Comparison of ENCODE assay signal across 1 cellular context in the genomic region with DNA sequence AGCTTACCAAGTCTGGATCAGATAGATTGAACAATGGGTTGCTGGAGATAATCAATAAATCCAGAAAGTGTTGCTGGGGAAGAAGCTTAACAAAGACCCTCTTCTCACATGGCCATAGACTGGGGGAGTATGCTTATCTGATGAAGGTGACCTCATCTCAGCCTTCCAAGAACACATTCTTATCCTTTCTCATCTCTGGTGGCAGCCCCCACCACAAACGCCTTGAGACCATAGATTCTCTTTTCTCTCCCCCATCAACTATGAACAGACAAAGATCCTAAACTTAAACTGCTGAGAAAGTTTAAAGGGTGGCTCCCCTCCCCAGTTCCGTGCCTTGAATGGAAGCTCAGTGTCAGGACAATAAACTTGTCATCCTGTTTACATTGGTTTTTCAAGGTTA.
TF ChIP-seq lines count a peak whose summit lies in the region.

No MANE protein-coding gene starts in this region.

TF ChIP-seq in K562, 482 proteins besides CTCF, POLR2A, EP300 and RAD21 (continued from another document and continues in another):
- TF ChIP-seq, protein P1, sequence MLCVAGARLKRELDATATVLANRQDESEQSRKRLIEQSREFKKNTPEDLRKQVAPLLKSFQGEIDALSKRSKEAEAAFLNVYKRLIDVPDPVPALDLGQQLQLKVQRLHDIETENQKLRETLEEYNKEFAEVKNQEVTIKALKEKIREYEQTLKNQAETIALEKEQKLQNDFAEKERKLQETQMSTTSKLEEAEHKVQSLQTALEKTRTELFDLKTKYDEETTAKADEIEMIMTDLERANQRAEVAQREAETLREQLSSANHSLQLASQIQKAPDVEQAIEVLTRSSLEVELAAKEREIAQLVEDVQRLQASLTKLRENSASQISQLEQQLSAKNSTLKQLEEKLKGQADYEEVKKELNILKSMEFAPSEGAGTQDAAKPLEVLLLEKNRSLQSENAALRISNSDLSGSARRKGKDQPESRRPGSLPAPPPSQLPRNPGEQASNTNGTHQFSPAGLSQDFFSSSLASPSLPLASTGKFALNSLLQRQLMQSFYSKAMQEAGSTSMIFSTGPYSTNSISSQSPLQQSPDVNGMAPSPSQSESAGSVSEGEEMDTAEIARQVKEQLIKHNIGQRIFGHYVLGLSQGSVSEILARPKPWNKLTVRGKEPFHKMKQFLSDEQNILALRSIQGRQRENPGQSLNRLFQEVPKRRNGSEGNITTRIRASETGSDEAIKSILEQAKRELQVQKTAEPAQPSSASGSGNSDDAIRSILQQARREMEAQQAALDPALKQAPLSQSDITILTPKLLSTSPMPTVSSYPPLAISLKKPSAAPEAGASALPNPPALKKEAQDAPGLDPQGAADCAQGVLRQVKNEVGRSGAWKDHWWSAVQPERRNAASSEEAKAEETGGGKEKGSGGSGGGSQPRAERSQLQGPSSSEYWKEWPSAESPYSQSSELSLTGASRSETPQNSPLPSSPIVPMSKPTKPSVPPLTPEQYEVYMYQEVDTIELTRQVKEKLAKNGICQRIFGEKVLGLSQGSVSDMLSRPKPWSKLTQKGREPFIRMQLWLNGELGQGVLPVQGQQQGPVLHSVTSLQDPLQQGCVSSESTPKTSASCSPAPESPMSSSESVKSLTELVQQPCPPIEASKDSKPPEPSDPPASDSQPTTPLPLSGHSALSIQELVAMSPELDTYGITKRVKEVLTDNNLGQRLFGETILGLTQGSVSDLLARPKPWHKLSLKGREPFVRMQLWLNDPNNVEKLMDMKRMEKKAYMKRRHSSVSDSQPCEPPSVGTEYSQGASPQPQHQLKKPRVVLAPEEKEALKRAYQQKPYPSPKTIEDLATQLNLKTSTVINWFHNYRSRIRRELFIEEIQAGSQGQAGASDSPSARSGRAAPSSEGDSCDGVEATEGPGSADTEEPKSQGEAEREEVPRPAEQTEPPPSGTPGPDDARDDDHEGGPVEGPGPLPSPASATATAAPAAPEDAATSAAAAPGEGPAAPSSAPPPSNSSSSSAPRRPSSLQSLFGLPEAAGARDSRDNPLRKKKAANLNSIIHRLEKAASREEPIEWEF (CRISPR knock-in tag; IDR thresholded peaks at IDR 0.05), result 0 out of 2 replicates have a peak, but pooled peaks have one; percentile 54
- TF ChIP-seq FOXJ2 (tag; IDR thresholded peaks at IDR 0.05), result 0 out of 2 replicates have a peak, but pooled peaks have one; percentile 42
- TF ChIP-seq ETS2 (tag; IDR thresholded peaks at IDR 0.05; ENCODE audit: borderline replicate concordance, poor library complexity, severe bottlenecking), result no peak
- peak; percentile 41; a peak in 3 of 4 replicates for TF ChIP-seq TRIM24 (IDR thresholded peaks at IDR 0.05)
- peak; percentile 20 for TF ChIP-seq ZNF316 (IDR thresholded peaks at IDR 0.05)
- TF ChIP-seq ZNF589 (CRISPR knock-in tag; IDR thresholded peaks at IDR 0.05; ENCODE audit: low read depth), result 0 out of 2 replicates have a peak, but pooled peaks have one; percentile 33
- TF ChIP-seq ATF2 (CRISPR knock-in tag; IDR thresholded peaks at IDR 0.05), result no peak
- TF ChIP-seq SMARCA5 (IDR thresholded peaks at IDR 0.05), result no peak
- TF ChIP-seq CBFA2T3 (IDR thresholded peaks at IDR 0.05), result peak; percentile 84
- TF ChIP-seq, protein P2, sequence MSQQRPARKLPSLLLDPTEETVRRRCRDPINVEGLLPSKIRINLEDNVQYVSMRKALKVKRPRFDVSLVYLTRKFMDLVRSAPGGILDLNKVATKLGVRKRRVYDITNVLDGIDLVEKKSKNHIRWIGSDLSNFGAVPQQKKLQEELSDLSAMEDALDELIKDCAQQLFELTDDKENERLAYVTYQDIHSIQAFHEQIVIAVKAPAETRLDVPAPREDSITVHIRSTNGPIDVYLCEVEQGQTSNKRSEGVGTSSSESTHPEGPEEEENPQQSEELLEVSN (IDR thresholded peaks at IDR 0.05; ENCODE audit: borderline replicate concordance in 1 of 2, extremely low read depth in 1 of 2, insufficient read depth in 1 of 2, insufficient read length in 1 of 2, low read depth in 1 of 2, low read length in 1 of 2, poor library complexity in 1 of 2, severe bottlenecking in 1 of 2), result no peak
- TF ChIP-seq, protein P3, sequence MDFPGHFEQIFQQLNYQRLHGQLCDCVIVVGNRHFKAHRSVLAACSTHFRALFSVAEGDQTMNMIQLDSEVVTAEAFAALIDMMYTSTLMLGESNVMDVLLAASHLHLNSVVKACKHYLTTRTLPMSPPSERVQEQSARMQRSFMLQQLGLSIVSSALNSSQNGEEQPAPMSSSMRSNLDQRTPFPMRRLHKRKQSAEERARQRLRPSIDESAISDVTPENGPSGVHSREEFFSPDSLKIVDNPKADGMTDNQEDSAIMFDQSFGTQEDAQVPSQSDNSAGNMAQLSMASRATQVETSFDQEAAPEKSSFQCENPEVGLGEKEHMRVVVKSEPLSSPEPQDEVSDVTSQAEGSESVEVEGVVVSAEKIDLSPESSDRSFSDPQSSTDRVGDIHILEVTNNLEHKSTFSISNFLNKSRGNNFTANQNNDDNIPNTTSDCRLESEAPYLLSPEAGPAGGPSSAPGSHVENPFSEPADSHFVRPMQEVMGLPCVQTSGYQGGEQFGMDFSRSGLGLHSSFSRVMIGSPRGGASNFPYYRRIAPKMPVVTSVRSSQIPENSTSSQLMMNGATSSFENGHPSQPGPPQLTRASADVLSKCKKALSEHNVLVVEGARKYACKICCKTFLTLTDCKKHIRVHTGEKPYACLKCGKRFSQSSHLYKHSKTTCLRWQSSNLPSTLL (IDR thresholded peaks at IDR 0.05), result no peak
- peak; percentile 92 for TF ChIP-seq DPF2 (IDR thresholded peaks at IDR 0.05)
- TF ChIP-seq STAT5A (IDR thresholded peaks at IDR 0.05; ENCODE audit: borderline replicate concordance, low read length), result peak; percentile 89
- TF ChIP-seq, protein P4, sequence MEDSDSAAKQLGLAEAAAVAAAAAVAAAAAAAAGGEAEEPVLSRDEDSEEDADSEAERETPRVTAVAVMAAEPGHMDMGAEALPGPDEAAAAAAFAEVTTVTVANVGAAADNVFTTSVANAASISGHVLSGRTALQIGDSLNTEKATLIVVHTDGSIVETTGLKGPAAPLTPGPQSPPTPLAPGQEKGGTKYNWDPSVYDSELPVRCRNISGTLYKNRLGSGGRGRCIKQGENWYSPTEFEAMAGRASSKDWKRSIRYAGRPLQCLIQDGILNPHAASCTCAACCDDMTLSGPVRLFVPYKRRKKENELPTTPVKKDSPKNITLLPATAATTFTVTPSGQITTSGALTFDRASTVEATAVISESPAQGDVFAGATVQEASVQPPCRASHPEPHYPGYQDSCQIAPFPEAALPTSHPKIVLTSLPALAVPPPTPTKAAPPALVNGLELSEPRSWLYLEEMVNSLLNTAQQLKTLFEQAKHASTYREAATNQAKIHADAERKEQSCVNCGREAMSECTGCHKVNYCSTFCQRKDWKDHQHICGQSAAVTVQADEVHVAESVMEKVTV (CRISPR knock-in tag; IDR thresholded peaks at IDR 0.05), result 0 out of 2 replicates have a peak, but pooled peaks have one; percentile 34
- TF ChIP-seq SMARCC2 (IDR thresholded peaks at IDR 0.05; ENCODE audit: low read depth), result peak; percentile 69; the same call in 1 of the 2 replicates
- no peak for TF ChIP-seq ZNF263 (CRISPR knock-in tag; IDR thresholded peaks at IDR 0.05; ENCODE audit: borderline replicate concordance)
- no peak for TF ChIP-seq ZNF586 (CRISPR knock-in tag; conservative IDR thresholded peaks at IDR 0.05)
- TF ChIP-seq TEAD4 (IDR thresholded peaks at IDR 0.05; ENCODE audit: low read length), result peak; percentile 90
- no peak for TF ChIP-seq TEAD4 (CRISPR knock-in tag; IDR thresholded peaks at IDR 0.05; ENCODE audit: borderline replicate concordance)
- peak in 1 of 2 experiments; percentile 55; a peak in 1 of 4 replicates for TF ChIP-seq RCOR1 (IDR thresholded peaks at IDR 0.05; ENCODE audit: borderline replicate concordance in 1 of 2, low read depth in 2 of 2, low read length in 2 of 2)
- no peak for TF ChIP-seq CEBPB (tag; IDR thresholded peaks at IDR 0.05)
- 0 out of 2 replicates have a peak, but pooled peaks have one; percentile 60 for TF ChIP-seq NR4A1 (CRISPR knock-in tag; IDR thresholded peaks at IDR 0.05)
- no peak for TF ChIP-seq NR4A1 (tag; IDR thresholded peaks at IDR 0.05)
- TF ChIP-seq, protein P5, sequence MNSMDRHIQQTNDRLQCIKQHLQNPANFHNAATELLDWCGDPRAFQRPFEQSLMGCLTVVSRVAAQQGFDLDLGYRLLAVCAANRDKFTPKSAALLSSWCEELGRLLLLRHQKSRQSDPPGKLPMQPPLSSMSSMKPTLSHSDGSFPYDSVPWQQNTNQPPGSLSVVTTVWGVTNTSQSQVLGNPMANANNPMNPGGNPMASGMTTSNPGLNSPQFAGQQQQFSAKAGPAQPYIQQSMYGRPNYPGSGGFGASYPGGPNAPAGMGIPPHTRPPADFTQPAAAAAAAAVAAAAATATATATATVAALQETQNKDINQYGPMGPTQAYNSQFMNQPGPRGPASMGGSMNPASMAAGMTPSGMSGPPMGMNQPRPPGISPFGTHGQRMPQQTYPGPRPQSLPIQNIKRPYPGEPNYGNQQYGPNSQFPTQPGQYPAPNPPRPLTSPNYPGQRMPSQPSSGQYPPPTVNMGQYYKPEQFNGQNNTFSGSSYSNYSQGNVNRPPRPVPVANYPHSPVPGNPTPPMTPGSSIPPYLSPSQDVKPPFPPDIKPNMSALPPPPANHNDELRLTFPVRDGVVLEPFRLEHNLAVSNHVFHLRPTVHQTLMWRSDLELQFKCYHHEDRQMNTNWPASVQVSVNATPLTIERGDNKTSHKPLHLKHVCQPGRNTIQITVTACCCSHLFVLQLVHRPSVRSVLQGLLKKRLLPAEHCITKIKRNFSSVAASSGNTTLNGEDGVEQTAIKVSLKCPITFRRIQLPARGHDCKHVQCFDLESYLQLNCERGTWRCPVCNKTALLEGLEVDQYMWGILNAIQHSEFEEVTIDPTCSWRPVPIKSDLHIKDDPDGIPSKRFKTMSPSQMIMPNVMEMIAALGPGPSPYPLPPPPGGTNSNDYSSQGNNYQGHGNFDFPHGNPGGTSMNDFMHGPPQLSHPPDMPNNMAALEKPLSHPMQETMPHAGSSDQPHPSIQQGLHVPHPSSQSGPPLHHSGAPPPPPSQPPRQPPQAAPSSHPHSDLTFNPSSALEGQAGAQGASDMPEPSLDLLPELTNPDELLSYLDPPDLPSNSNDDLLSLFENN (IDR thresholded peaks at IDR 0.05; ENCODE audit: low read depth in 2 of 2, low read length in 2 of 2), result peak in 1 of 2 experiments; percentile 43; a peak in 1 of 4 replicates
- peak; percentile 61; the same call in 1 of the 2 replicates for TF ChIP-seq PML (IDR thresholded peaks at IDR 0.05; ENCODE audit: low read length)
- no peak for TF ChIP-seq TCFL5 (CRISPR knock-in tag; conservative IDR thresholded peaks at IDR 0.05)
- no peak for TF ChIP-seq HNRNPUL1 (IDR thresholded peaks at IDR 0.05; ENCODE audit: low read length)
- TF ChIP-seq ZNF717 (CRISPR knock-in tag; IDR thresholded peaks at IDR 0.05), result no peak
- TF ChIP-seq HDAC6 (IDR thresholded peaks at IDR 0.05; ENCODE audit: low read depth, low read length), result no peak
- peak; percentile 60 for TF ChIP-seq TCF3 (CRISPR knock-in tag; IDR thresholded peaks at IDR 0.05)
- no peak for TF ChIP-seq FIP1L1 (IDR thresholded peaks at IDR 0.05; ENCODE audit: low read depth, low read length, poor library complexity, severe bottlenecking)
- no peak for TF ChIP-seq TSC22D4 (tag; IDR thresholded peaks at IDR 0.05)
- TF ChIP-seq MXI1 (IDR thresholded peaks at IDR 0.05; ENCODE audit: low read depth, low read length), result no peak
- peak; percentile 37; the same call in 1 of the 2 replicates for TF ChIP-seq ZBTB7A (IDR thresholded peaks at IDR 0.05; ENCODE audit: borderline replicate concordance, control insufficient read depth, low read depth, low read length)
- peak; percentile 67; the same call in 1 of the 2 replicates for TF ChIP-seq VEZF1 (CRISPR knock-in tag; IDR thresholded peaks at IDR 0.05)
- TF ChIP-seq ESRRB (CRISPR knock-in tag; IDR thresholded peaks at IDR 0.05; ENCODE audit: borderline replicate concordance), result no peak
- TF ChIP-seq, protein P6, sequence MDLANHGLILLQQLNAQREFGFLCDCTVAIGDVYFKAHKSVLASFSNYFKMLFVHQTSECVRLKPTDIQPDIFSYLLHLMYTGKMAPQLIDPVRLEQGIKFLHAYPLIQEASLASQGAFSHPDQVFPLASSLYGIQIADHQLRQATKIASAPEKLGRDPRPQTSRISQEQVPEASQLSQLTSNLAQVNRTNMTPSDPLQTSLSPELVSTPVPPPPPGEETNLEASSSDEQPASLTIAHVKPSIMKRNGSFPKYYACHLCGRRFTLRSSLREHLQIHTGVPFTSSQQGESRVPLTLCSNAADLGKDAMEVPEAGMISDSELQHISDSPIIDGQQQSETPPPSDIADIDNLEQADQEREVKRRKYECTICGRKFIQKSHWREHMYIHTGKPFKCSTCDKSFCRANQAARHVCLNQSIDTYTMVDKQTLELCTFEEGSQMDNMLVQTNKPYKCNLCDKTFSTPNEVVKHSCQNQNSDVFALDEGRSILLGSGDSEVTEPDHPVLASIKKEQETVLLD (IDR thresholded peaks at IDR 0.05), result peak; percentile 42; the same call in 1 of the 2 replicates
- no peak for TF ChIP-seq ZNF561 (CRISPR knock-in tag; conservative IDR thresholded peaks at IDR 0.05)
- TF ChIP-seq ZNF639 (CRISPR knock-in tag; conservative IDR thresholded peaks at IDR 0.05 in 1 of 2, IDR thresholded peaks at IDR 0.05 in 1 of 2), result 0 out of 4 replicates have a peak, but pooled peaks of 1 of the 2 experiments have one; percentile 40
- no peak for TF ChIP-seq NFE2L1 (tag; IDR thresholded peaks at IDR 0.05; ENCODE audit: borderline replicate concordance, low read depth)
- TF ChIP-seq ARID2 (IDR thresholded peaks at IDR 0.05), result no peak
